20 cellular contexts compared by ENCODE assay signal in genomic region chr2:105307146-105307545, GRCh38.
"Had no signal": no experiment of that assay in that cellular context is flagged by ENCODE, and none has a peak within 500 bp of the region (broad histone marks: within the 10 kb centered on the region; RNA-seq: fewer than 3 reads in every experiment).

No MANE protein-coding gene starts in this region.

- H3K27me3 ChIP-seq: SJSA1 had no signal

- H3K27ac ChIP-seq: SJSA1, SK-N-MC had no signal

- DNase-seq: Karpas-422, KBM-7, MM.1S, NCI-H1092 treated with DMSO at 0.1 percent for 48 hours, NCI-H1436, NCI-H187, NCI-H2029, NCI-H2081 treated with DMSO at 0.1 percent for 48 hours, NCI-H2171, NCI-H226, NCI-H446, NCI-H510A, NCI-H524 treated with DMSO at 0.1 percent for 48 hours, NCI-H69, NCI-H774, Right ventricle myocardium superior, RPMI8226, SIG-M5 had no signal

- H3K4me3 ChIP-seq: SJSA1, SK-N-MC had no signal

- H3K4me1 ChIP-seq: SJSA1 had no signal

- H3K9me3 ChIP-seq: SJSA1 had no signal
